In genomic region chr12:47361389-47362031, GRCh38 we compare ENCODE assay signal across 9 cellular contexts.
A peak's percentile ranks its signal among the peaks of the same experiment; 100 is the strongest.
DNase-seq lines count a peak whose midpoint lies in the region; ATAC-seq and TF ChIP-seq lines count a peak whose summit lies in the region.
"Had no signal": no experiment of that assay in that cellular context is flagged by ENCODE, and none has a peak within 500 bp of the region (broad histone marks: within the 10 kb centered on the region; RNA-seq: fewer than 3 reads in every experiment).

No MANE protein-coding gene starts in this region.

- H3K36me3 ChIP-seq in DOHH2 (ENCODE audit: control insufficient read depth, low read length) = no peaks in the 10 kb centered on the region
- H3K36me3 ChIP-seq: cardiac muscle cell had no signal

- ATAC-seq in GM21723 (IDR thresholded peaks at IDR 0.05; ENCODE audit: unreplicated experiment) (peak; percentile 72), left ventricle myocardium superior (peak; percentile 70)
- ATAC-seq in stimulated activated naive B cell treated with anti-CD40 and anti-IgM and Interleukin-4, amounts not matched to agents 10 μg/mL and 1 μg/mL and 100 μg/mL, for 72 hours (replicated peaks) = peak; percentile 78 to 86

- peaks cover 63% of the 10 kb centered on the region for H3K4me1 Mint-ChIP-seq in activated T-cell treated with anti-CD3 and anti-CD28 coated beads, Interleukin-2, amount 50 U/mL, for 24 hours (ENCODE audit: low read depth)
- H3K4me1 Mint-ChIP-seq in stimulated activated naive B cell treated with anti-CD40 and anti-IgM and Interleukin-4, amounts not matched to agents 10 μg/mL and 1 μg/mL and 100 μg/mL, for 72 hours = peaks cover 47 to 59% of the 10 kb centered on the region in 2 donors

- H3K79me2 ChIP-seq in DOHH2 (ENCODE audit: control insufficient read depth, low read length) = no peaks in the 10 kb centered on the region

- peak overlapping the region; percentile 76 for H3K4me3 Mint-ChIP-seq in activated T-cell treated with anti-CD3 and anti-CD28 coated beads, Interleukin-2, amount 50 U/mL, for 24 hours
- H3K4me3 Mint-ChIP-seq in stimulated activated naive B cell treated with anti-CD40 and anti-IgM and Interleukin-4, amounts not matched to agents 10 μg/mL and 1 μg/mL and 100 μg/mL, for 72 hours = peak overlapping the region; percentile 77 to 79

- peak overlapping the region; percentile 97 for H3K27ac Mint-ChIP-seq in activated T-cell treated with anti-CD3 and anti-CD28 coated beads, Interleukin-2, amount 50 U/mL, for 24 hours
- peak overlapping the region; percentile 96 for H3K27ac Mint-ChIP-seq in stimulated activated naive B cell treated with anti-CD40 and anti-IgM and Interleukin-4, amounts not matched to agents 10 μg/mL and 1 μg/mL and 100 μg/mL, for 72 hours

- H3K9me3 Mint-ChIP-seq in activated T-cell treated with anti-CD3 and anti-CD28 coated beads, Interleukin-2, amount 50 U/mL, for 24 hours = peaks cover 9% of the 10 kb centered on the region
- peaks cover 11 to 15% of the 10 kb centered on the region in 2 donors for H3K9me3 Mint-ChIP-seq in stimulated activated naive B cell treated with anti-CD40 and anti-IgM and Interleukin-4, amounts not matched to agents 10 μg/mL and 1 μg/mL and 100 μg/mL, for 72 hours

- H3K9me3 ChIP-seq in DOHH2 (ENCODE audit: control insufficient read depth, insufficient read depth, low read length) = no peaks in the 10 kb centered on the region

- H3K4me2 ChIP-seq in DOHH2 (ENCODE audit: low read length) = peak overlapping the region; percentile 67

- peaks cover 62% of the 10 kb centered on the region for H3K36me3 Mint-ChIP-seq in activated T-cell treated with anti-CD3 and anti-CD28 coated beads, Interleukin-2, amount 50 U/mL, for 24 hours (ENCODE audit: low read depth)
- peaks cover 37 to 38% of the 10 kb centered on the region in 2 donors for H3K36me3 Mint-ChIP-seq in stimulated activated naive B cell treated with anti-CD40 and anti-IgM and Interleukin-4, amounts not matched to agents 10 μg/mL and 1 μg/mL and 100 μg/mL, for 72 hours

- H3K4me1 ChIP-seq in DOHH2 (ENCODE audit: control insufficient read depth, low read length) = peaks cover 28% of the 10 kb centered on the region

- no peaks in the 10 kb centered on the region for H3K9me2 ChIP-seq in DOHH2 (replicated peaks; ENCODE audit: control insufficient read depth, low read length)

- H4K20me1 ChIP-seq in DOHH2 (ENCODE audit: control insufficient read depth, insufficient read depth, low read depth, low read length) = no peaks in the 10 kb centered on the region

- intact Hi-C loops in left ventricle myocardium superior (cut with micrococcal nuclease) = no loop called here

- no peak overlapping the region for H3K27ac ChIP-seq in DOHH2 (ENCODE audit: low read depth, low read length)
- H3K27ac ChIP-seq: cardiac muscle cell had no signal

- DNase-seq in Kasumi-1 (lab: John Stamatoyannopoulos, UW) (peak; percentile 49 to 50), left ventricle myocardium superior (no peak), NCI-H187 (lab: John Stamatoyannopoulos, UW) (no peak), NCI-H1436 (lab: John Stamatoyannopoulos, UW) (no peak)
- DNase-seq in activated T-cell treated with anti-CD3 and anti-CD28 coated beads, Interleukin-2, amount 50 U/mL, for 24 hours = peak; percentile 67
- DNase-seq in stimulated activated naive B cell treated with anti-CD40 and anti-IgM and Interleukin-4, amounts not matched to agents 10 μg/mL and 1 μg/mL and 100 μg/mL, for 72 hours = peak; percentile 71

- H3K27me3 Mint-ChIP-seq in activated T-cell treated with anti-CD3 and anti-CD28 coated beads, Interleukin-2, amount 50 U/mL, for 24 hours = no peaks in the 10 kb centered on the region
- H3K27me3 Mint-ChIP-seq in stimulated activated naive B cell treated with anti-CD40 and anti-IgM and Interleukin-4, amounts not matched to agents 10 μg/mL and 1 μg/mL and 100 μg/mL, for 72 hours = no peaks in the 10 kb centered on the region

- no peaks in the 10 kb centered on the region; the same call in 1 of the 2 replicates for H3K27me3 ChIP-seq in DOHH2 (ENCODE audit: control insufficient read depth, low read length)
- H3K27me3 ChIP-seq: cardiac muscle cell had no signal

- peak overlapping the region; percentile 57 for H3K4me3 ChIP-seq in DOHH2 (ENCODE audit: low read length)
- H3K4me3 ChIP-seq: cardiac muscle cell had no signal

- 0 out of 2 replicates have a peak, but pooled peaks cover 3% of the 10 kb centered on the region for H3F3A ChIP-seq in DOHH2 (ENCODE audit: control insufficient read depth, insufficient read depth)

- TF ChIP-seq CTCF in DOHH2 (IDR thresholded peaks at IDR 0.05; ENCODE audit: low read depth, low read length, poor library complexity, severe bottlenecking) = peak; percentile 28

Comparison
In these comparisons a context has a peak if more than half of its experiments do, and no peak if none do; other contexts are left out.
1. DNase-seq: peak in Kasumi-1 (2 of 2), activated T-cell treated with anti-CD3 and anti-CD28 coated beads, Interleukin-2, amount 50 U/mL, for 24 hours (single experiment) and stimulated activated naive B cell treated with anti-CD40 and anti-IgM and Interleukin-4, amounts not matched to agents 10 μg/mL and 1 μg/mL and 100 μg/mL, for 72 hours (single experiment); none in left ventricle myocardium superior (single experiment), NCI-H187 (0 of 2) and NCI-H1436 (single experiment).
2. Peak in every context shown above with its lines, with median percentiles within 50 percentile points of each other: ATAC-seq.